Comparison of ENCODE assay signal across 25 cellular contexts in genomic region chr18:2486426-2486825, GRCh38.
DNase-seq lines count a peak whose midpoint lies in the region; ATAC-seq, FAIRE-seq and TF ChIP-seq lines count a peak whose summit lies in the region.
"Had no signal": no experiment of that assay in that cellular context is flagged by ENCODE, and none has a peak within 500 bp of the region (broad histone marks: within the 10 kb centered on the region; RNA-seq: fewer than 3 reads in every experiment).

No MANE protein-coding gene starts in this region.

- H3K4me1 ChIP-seq in HepG2 (ENCODE audit: insufficient read depth, low read length) (peaks cover 14% of the 10 kb centered on the region), right lobe of liver (no peaks in the 10 kb centered on the region)
- H3K4me1 ChIP-seq: HAP-1 had no signal

- TF ChIP-seq EP300 in HepG2 (IDR thresholded peaks at IDR 0.05; ENCODE audit: low read depth in 2 of 2, low read length in 2 of 2) (no peak), HepG2 (CRISPR knock-in tag; IDR thresholded peaks at IDR 0.05; ENCODE audit: borderline replicate concordance) (no peak)

- TF ChIP-seq CTCF in HepG2 (CRISPR knock-in tag; IDR thresholded peaks at IDR 0.05) (no peak), right lobe of liver (IDR thresholded peaks at IDR 0.05) (no peak)

- 1% methylated on average over 4 of the region's 4 CpGs for WGBS in HepG2 (ENCODE audit: low lambda C conversion rate)
- WGBS in right lobe of liver (ENCODE audit: insufficient coverage, low coverage, low lambda C conversion rate, missing lambda C conversion rate), result 7% methylated on average over 4 of the region's 4 CpGs

- H3K36me3 Mint-ChIP-seq in activated T-cell treated with anti-CD3 and anti-CD28 coated beads, Interleukin-2, amount 50 U/mL, for 72 hours (ENCODE audit: insufficient read depth in 2 of 2), result no peaks in the 10 kb centered on the region
- H3K36me3 Mint-ChIP-seq in naive thymus-derived CD8-positive, alpha-beta T cell, result no peaks in the 10 kb centered on the region
- H3K36me3 Mint-ChIP-seq: CD14-positive monocyte, T-cell had no signal

- H3K4me2 ChIP-seq in HepG2 (ENCODE audit: low read depth, low read length), result no peak overlapping the region
- H3K4me2 ChIP-seq: KMS-11 had no signal

- no peak for ATAC-seq in HepG2
- no peak for ATAC-seq in right lobe of liver
- no peak for ATAC-seq in activated T-cell treated with anti-CD3 and anti-CD28 coated beads, Interleukin-2, amount 50 U/mL, for 72 hours (replicated peaks in 1 of 2)
- ATAC-seq in naive thymus-derived CD8-positive, alpha-beta T cell, result no peak
- ATAC-seq: Right ventricle myocardium inferior, T-cell had no signal

- BruUV-seq in HepG2 (replicated peaks; lab: Mats Ljungman, UMichigan), result no TSS peak

- in situ Hi-C loops in HepG2 (cut with HindIII; ENCODE audit: extremely low pct_ligation_motif_present, low pct_unique_long_range_greater_than_20kb), result no loop called here

- no peaks in the 10 kb centered on the region for H3K79me2 ChIP-seq in HepG2 (ENCODE audit: insufficient read depth, low read length)

- intact Hi-C loops in HepG2 (cut with micrococcal nuclease; ENCODE audit: unreplicated experiment) (no loop called here), right lobe of liver (cut with DNase I) (no loop called here), cardiac septum (cut with DNase I) (no loop called here)

- FAIRE-seq in HepG2 (lab: Jason Lieb, UNC), result no peak
- FAIRE-seq: A204.1, RCC 7860 had no signal

- CTCF ChIA-PET in HepG2 (lab: Yijun Ruan, JAX; ENCODE audit: low intra/inter-chr PET ratio, low total read pairs), result no interaction called here

- no peak overlapping the region for H3K4me3 ChIP-seq in HepG2 (replicated peaks in 1 of 3; ENCODE audit: insufficient read depth in 1 of 3, low read depth in 2 of 3, low read length in 3 of 3)
- no peak overlapping the region for H3K4me3 ChIP-seq in right lobe of liver
- H3K4me3 ChIP-seq: GM23248, HAP-1, SK-N-MC had no signal

- no peak overlapping the region for H3K27ac ChIP-seq in HepG2 (ENCODE audit: extremely low read length, insufficient read depth, low read length)
- H3K27ac ChIP-seq in right lobe of liver, result no peak overlapping the region
- H3K27ac ChIP-seq: GM23248, HL-60, KMS-11, SK-N-MC had no signal

- peaks cover 28% of the 10 kb centered on the region for H3K27me3 Mint-ChIP-seq in activated T-cell treated with anti-CD3 and anti-CD28 coated beads, Interleukin-2, amount 50 U/mL, for 72 hours (ENCODE audit: low read depth)
- peaks cover 20 to 47% (median 35%) of the 10 kb centered on the region in 5 donors for H3K27me3 Mint-ChIP-seq in naive thymus-derived CD8-positive, alpha-beta T cell

- no peak overlapping the region for H3K4me3 Mint-ChIP-seq in activated T-cell treated with anti-CD3 and anti-CD28 coated beads, Interleukin-2, amount 50 U/mL, for 72 hours
- H3K4me3 Mint-ChIP-seq in naive thymus-derived CD8-positive, alpha-beta T cell, result no peak overlapping the region
- H3K4me3 Mint-ChIP-seq: B cell; CD14-positive monocyte; T-cell; T-helper 2 cell treated with Interferon-gamma antibody and Interleukin-4, amounts not matched to agents 5 μg/mL and 100 μg/mL, for 36 hours had no signal

- TF ChIP-seq POLR2A in HepG2 (IDR thresholded peaks at IDR 0.05; ENCODE audit: insufficient read depth in 1 of 2, low read depth in 2 of 2, low read length in 2 of 2), result no peak
- no peak for TF ChIP-seq POLR2A in right lobe of liver (IDR thresholded peaks at IDR 0.05)

- POLR2A ChIA-PET in HepG2 (lab: Yijun Ruan, JAX), result no interaction called here
- POLR2A ChIA-PET in naive thymus-derived CD8-positive, alpha-beta T cell (lab: Charles Lee), result no interaction called here

- H3K9ac ChIP-seq in HepG2 (ENCODE audit: insufficient read depth, low read depth, low read length), result no peak overlapping the region
- H3K9ac ChIP-seq: GM23248, KMS-11 had no signal

- H4K20me1 ChIP-seq in HepG2 (ENCODE audit: insufficient read depth, low read length), result no peaks in the 10 kb centered on the region

- peaks cover 0 to 2% of the 10 kb centered on the region in 2 donors for H3K9me3 Mint-ChIP-seq in activated T-cell treated with anti-CD3 and anti-CD28 coated beads, Interleukin-2, amount 50 U/mL, for 72 hours
- no peaks in the 10 kb centered on the region for H3K9me3 Mint-ChIP-seq in naive thymus-derived CD8-positive, alpha-beta T cell
- H3K9me3 Mint-ChIP-seq: T-cell; T-helper 2 cell treated with Interferon-gamma antibody and Interleukin-4, amounts not matched to agents 5 μg/mL and 100 μg/mL, for 36 hours had no signal

- H3K27ac Mint-ChIP-seq in activated T-cell treated with anti-CD3 and anti-CD28 coated beads, Interleukin-2, amount 50 U/mL, for 72 hours, result no peak overlapping the region
- H3K27ac Mint-ChIP-seq in naive thymus-derived CD8-positive, alpha-beta T cell, result peak overlapping the region in 1 of 10 donors; percentile 57
- H3K27ac Mint-ChIP-seq: B cell; CD14-positive monocyte; T-cell; T-helper 2 cell treated with Interferon-gamma antibody and Interleukin-4, amounts not matched to agents 5 μg/mL and 100 μg/mL, for 36 hours had no signal

- H3K4me1 Mint-ChIP-seq in activated T-cell treated with anti-CD3 and anti-CD28 coated beads, Interleukin-2, amount 50 U/mL, for 72 hours (ENCODE audit: low read depth), result no peaks in the 10 kb centered on the region
- H3K4me1 Mint-ChIP-seq in naive thymus-derived CD8-positive, alpha-beta T cell, result peaks cover 0 to 6% (median 0%) of the 10 kb centered on the region in 4 donors
- H3K4me1 Mint-ChIP-seq: B cell, CD14-positive monocyte, T-cell had no signal

- H2AFZ ChIP-seq in HepG2 (ENCODE audit: low read length), result no peak overlapping the region
- H2AFZ ChIP-seq: GM23248 had no signal

- H3K9me3 ChIP-seq in HepG2 (ENCODE audit: low read length) (no peaks in the 10 kb centered on the region), right lobe of liver (no peaks in the 10 kb centered on the region)
- H3K9me3 ChIP-seq: HAP-1 had no signal

- no peaks in the 10 kb centered on the region for H3K36me3 ChIP-seq in HepG2 (replicated peaks in 1 of 2; ENCODE audit: control insufficient read depth in 1 of 2, insufficient read depth in 2 of 2, low read length in 2 of 2)
- H3K36me3 ChIP-seq in right lobe of liver, result no peaks in the 10 kb centered on the region
- H3K36me3 ChIP-seq: HAP-1 had no signal

- no peak for DNase-seq in HepG2 (ENCODE audit: low spot score)
- no peak for DNase-seq in right lobe of liver
- DNase-seq in NCI-H748 (lab: John Stamatoyannopoulos, UW; ENCODE audit: unreplicated experiment), result peak; percentile 31
- DNase-seq in left kidney (ENCODE audit: low read depth, low spot score), result peak; percentile 84
- DNase-seq in activated T-cell treated with anti-CD3 and anti-CD28 coated beads, Interleukin-2, amount 50 U/mL, for 72 hours, result no peak
- no peak for DNase-seq in naive thymus-derived CD8-positive, alpha-beta T cell
- no peak for DNase-seq in cardiac septum (ENCODE audit: low spot score)
- DNase-seq: GM23248, NCI-H1417, NCI-H1694 treated with DMSO at 0.1 percent for 48 hours, NCI-H2107, NCI-H446 treated with DMSO at 0.1 percent for 48 hours, NCI-H526 treated with DMSO at 0.1 percent for 48 hours, OCI-M1, T-cell had no signal

- no peak for TF ChIP-seq RAD21 in HepG2 (CRISPR knock-in tag; IDR thresholded peaks at IDR 0.05)

- no peaks in the 10 kb centered on the region for H3K27me3 ChIP-seq in HepG2 (ENCODE audit: control insufficient read depth in 1 of 2, insufficient read depth in 2 of 2, low read length in 2 of 2)
- H3K27me3 ChIP-seq in right lobe of liver, result no peaks in the 10 kb centered on the region

TF ChIP-seq in HepG2, 621 proteins besides CTCF, POLR2A, EP300 and RAD21:
- TF ChIP-seq ETV5 (CRISPR knock-in tag; IDR thresholded peaks at IDR 0.05; ENCODE audit: borderline replicate concordance) (peak; percentile 50; the same call in 1 of the 2 replicates), RARA (CRISPR knock-in tag; IDR thresholded peaks at IDR 0.05) (peak; percentile 26; the same call in 1 of the 2 replicates), GABPA (IDR thresholded peaks at IDR 0.05; ENCODE audit: low read depth, low read length) (no peak), GABPA (CRISPR knock-in tag; IDR thresholded peaks at IDR 0.05; ENCODE audit: low read depth) (peak; percentile 56; the same call in 1 of the 2 replicates), NFAT5 (CRISPR knock-in tag; IDR thresholded peaks at IDR 0.05) (no peak)

Comparison
In these comparisons a context has a peak if more than half of its experiments do, and no peak if none do; other contexts are left out.
1. DNase-seq: peak in NCI-H748 (single experiment) and left kidney (single experiment); none in HepG2 (single experiment), right lobe of liver (0 of 3), activated T-cell treated with anti-CD3 and anti-CD28 coated beads, Interleukin-2, amount 50 U/mL, for 72 hours (0 of 2), naive thymus-derived CD8-positive, alpha-beta T cell (0 of 10) and cardiac septum (single experiment).